ENCODE assay signal across 23 cellular contexts in the genomic region with DNA sequence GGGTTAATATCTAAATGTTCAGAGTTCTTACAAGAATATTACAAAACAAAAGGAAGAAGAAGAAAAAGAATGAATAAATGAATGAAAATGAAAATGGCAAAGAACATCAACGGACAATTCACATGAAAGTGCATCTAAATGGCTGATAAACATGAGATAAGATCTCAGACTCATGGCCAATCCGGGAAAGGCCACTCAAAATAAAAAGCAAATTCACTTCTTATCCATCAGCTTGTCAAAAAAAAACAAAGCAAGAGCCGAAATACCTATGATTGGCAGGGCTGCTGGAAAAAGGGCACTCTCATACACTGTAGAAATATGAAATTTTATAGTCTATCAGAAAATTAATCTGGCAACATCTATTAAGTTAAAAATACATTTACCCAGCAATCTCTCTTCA.
"Had no signal": no experiment of that assay in that cellular context is flagged by ENCODE, and none has a peak within 500 bp of the region (broad histone marks: within the 10 kb centered on the region; RNA-seq: fewer than 3 reads in every experiment).

No MANE protein-coding gene starts in this region.

- H3K27me3 ChIP-seq: ovary, right atrium auricular region, right lobe of liver, tibial nerve, vagina had no signal

- H3K27ac Mint-ChIP-seq: naive thymus-derived CD4-positive, alpha-beta T cell; natural killer cell treated with Interleukin-12 subunit alpha and Interleukin-12 subunit beta and Interleukin-15 and Interleukin-18, amount 100 ng/mL, for 72 hours; progenitor cell of endocrine pancreas; stimulated activated memory B cell treated with anti-CD40 and anti-IgM and Interleukin-4, amounts not matched to agents 10 μg/mL and 1 μg/mL and 100 μg/mL, for 72 hours; stimulated activated naive CD8-positive, alpha-beta T cell treated with anti-CD3 and anti-CD28 coated beads, Interleukin-15, amount 100 ng/mL, for 72 hours; type B pancreatic cell had no signal

- H3K36me3 Mint-ChIP-seq: stimulated activated memory B cell treated with anti-CD40 and anti-IgM and Interleukin-4, amounts not matched to agents 10 μg/mL and 1 μg/mL and 100 μg/mL, for 72 hours; type B pancreatic cell had no signal

- H3K4me1 Mint-ChIP-seq: stimulated activated naive CD8-positive, alpha-beta T cell treated with anti-CD3 and anti-CD28 coated beads, Interleukin-15, amount 100 ng/mL, for 72 hours had no signal

- H3K4me2 ChIP-seq: smooth muscle cell had no signal

- H3K4me3 ChIP-seq: left ventricle myocardium inferior, lung, mucosa of descending colon, ovary, right atrium auricular region, right lobe of liver, smooth muscle cell, tibial nerve, vagina had no signal

- ATAC-seq: mucosa of descending colon; naive thymus-derived CD4-positive, alpha-beta T cell; natural killer cell treated with Interleukin-12 subunit alpha and Interleukin-12 subunit beta and Interleukin-15 and Interleukin-18, amount 100 ng/mL, for 72 hours; right lobe of liver; stimulated activated memory B cell treated with anti-CD40 and anti-IgM and Interleukin-4, amounts not matched to agents 10 μg/mL and 1 μg/mL and 100 μg/mL, for 72 hours; stimulated activated naive CD8-positive, alpha-beta T cell treated with anti-CD3 and anti-CD28 coated beads, Interleukin-15, amount 100 ng/mL, for 72 hours had no signal

- H3K27ac ChIP-seq: left ventricle myocardium inferior, ovary, right atrium auricular region, right lobe of liver, tibial nerve, vagina had no signal

- H3K9me3 ChIP-seq: left ventricle myocardium inferior, mucosa of descending colon, ovary, right atrium auricular region, right lobe of liver, tibial nerve, vagina had no signal

- H3K9me3 Mint-ChIP-seq: natural killer cell treated with Interleukin-12 subunit alpha and Interleukin-12 subunit beta and Interleukin-15 and Interleukin-18, amount 100 ng/mL, for 72 hours; stimulated activated memory B cell treated with anti-CD40 and anti-IgM and Interleukin-4, amounts not matched to agents 10 μg/mL and 1 μg/mL and 100 μg/mL, for 72 hours; stimulated activated naive CD8-positive, alpha-beta T cell treated with anti-CD3 and anti-CD28 coated beads, Interleukin-15, amount 100 ng/mL, for 72 hours; type B pancreatic cell had no signal

- DNase-seq: islet precursor cell; left ventricle myocardium inferior; midbrain; mucosa of descending colon; naive thymus-derived CD4-positive, alpha-beta T cell; ovary; right lobe of liver; stimulated activated CD4-positive, alpha-beta T cell treated with anti-CD3 and anti-CD28 coated beads, Interleukin-1b, Interleukin-23, amount 100 ng/mL, for 48 hours; stimulated activated CD4-positive, alpha-beta T cell treated with anti-CD3 and anti-CD28 coated beads, Interleukin-2, amount 100 ng/mL, for 48 hours; stimulated activated CD4-positive, alpha-beta T cell treated with anti-CD3 and anti-CD28 coated beads, Interleukin-4, amount 100 ng/mL, for 4 hours; stimulated activated CD8-positive, alpha-beta memory T cell treated with anti-CD3 and anti-CD28 coated beads, Interleukin-4, amount 100 ng/mL, for 48 hours; stimulated activated naive CD4-positive, alpha-beta T cell treated with Interleukin-2 at 50 U/mL for 16 hours; stimulated activated naive CD8-positive, alpha-beta T cell treated with anti-CD3 and anti-CD28 coated beads, Interleukin-15, amount 100 ng/mL, for 72 hours; substantia nigra had no signal

- H3K4me1 ChIP-seq: right lobe of liver, vagina had no signal

- H3K27me3 Mint-ChIP-seq: natural killer cell treated with Interleukin-12 subunit alpha and Interleukin-12 subunit beta and Interleukin-15 and Interleukin-18, amount 100 ng/mL, for 72 hours; stimulated activated memory B cell treated with anti-CD40 and anti-IgM and Interleukin-4, amounts not matched to agents 10 μg/mL and 1 μg/mL and 100 μg/mL, for 72 hours had no signal

- H3K4me3 Mint-ChIP-seq: naive thymus-derived CD4-positive, alpha-beta T cell; natural killer cell treated with Interleukin-12 subunit alpha and Interleukin-12 subunit beta and Interleukin-15 and Interleukin-18, amount 100 ng/mL, for 72 hours; stimulated activated memory B cell treated with anti-CD40 and anti-IgM and Interleukin-4, amounts not matched to agents 10 μg/mL and 1 μg/mL and 100 μg/mL, for 72 hours; stimulated activated naive CD8-positive, alpha-beta T cell treated with anti-CD3 and anti-CD28 coated beads, Interleukin-15, amount 100 ng/mL, for 72 hours; type B pancreatic cell had no signal

- H3K36me3 ChIP-seq: left ventricle myocardium inferior, ovary, right lobe of liver, tibial nerve, vagina had no signal
